Comparison of ENCODE assay signal across 1 cellular context in the genomic region with DNA sequence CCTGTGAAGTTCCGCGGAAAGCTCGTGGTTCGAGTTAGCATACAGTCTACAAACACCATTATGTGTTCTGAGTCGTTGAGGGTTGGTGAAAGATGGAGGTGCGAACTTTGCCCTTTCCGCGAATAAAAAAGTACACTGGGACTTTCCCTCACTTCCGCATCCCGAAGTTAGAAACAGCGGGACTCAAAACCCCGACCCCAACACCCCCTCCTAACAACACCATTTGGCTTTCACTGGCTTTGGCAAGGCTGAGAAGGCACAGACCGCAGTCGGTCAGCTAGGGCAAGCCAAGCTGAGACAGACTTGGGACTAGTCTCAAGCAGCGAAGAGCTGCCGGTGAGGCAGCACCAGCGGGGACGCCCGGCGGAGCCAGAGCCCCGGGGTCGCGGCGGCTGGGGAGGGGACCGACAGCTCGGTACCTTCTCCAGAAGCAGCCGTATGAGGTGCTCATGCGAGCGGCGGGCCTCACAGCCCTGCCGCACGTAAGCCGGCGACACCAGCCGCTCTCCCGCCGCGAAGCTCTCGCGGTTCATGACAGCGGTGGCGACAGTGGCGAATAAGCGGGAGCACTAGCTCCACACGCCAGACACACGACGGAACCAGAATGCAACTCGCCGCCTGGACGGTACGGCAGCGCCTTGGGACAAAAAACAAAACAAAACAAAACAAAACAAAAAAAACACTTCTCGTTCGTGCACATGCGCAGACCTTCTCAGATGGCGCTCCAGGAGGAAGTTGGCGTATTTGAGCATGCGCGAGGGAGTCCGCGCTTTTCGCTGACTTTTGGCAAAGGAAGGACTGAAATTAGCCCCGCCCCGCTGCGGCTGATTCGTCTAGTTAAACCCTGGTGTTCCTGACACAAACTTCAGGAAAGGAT.
TF ChIP-seq lines count a peak whose summit lies in the region.

A gene (minus strand): TSS at position 613 of the 877 bp plus-strand sequence. CDS start 80 bp downstream, at position 533.

TF ChIP-seq in HepG2, 621 proteins besides CTCF, POLR2A, EP300 and RAD21 (continued from another document and continues in another):
- TF ChIP-seq, protein P1, sequence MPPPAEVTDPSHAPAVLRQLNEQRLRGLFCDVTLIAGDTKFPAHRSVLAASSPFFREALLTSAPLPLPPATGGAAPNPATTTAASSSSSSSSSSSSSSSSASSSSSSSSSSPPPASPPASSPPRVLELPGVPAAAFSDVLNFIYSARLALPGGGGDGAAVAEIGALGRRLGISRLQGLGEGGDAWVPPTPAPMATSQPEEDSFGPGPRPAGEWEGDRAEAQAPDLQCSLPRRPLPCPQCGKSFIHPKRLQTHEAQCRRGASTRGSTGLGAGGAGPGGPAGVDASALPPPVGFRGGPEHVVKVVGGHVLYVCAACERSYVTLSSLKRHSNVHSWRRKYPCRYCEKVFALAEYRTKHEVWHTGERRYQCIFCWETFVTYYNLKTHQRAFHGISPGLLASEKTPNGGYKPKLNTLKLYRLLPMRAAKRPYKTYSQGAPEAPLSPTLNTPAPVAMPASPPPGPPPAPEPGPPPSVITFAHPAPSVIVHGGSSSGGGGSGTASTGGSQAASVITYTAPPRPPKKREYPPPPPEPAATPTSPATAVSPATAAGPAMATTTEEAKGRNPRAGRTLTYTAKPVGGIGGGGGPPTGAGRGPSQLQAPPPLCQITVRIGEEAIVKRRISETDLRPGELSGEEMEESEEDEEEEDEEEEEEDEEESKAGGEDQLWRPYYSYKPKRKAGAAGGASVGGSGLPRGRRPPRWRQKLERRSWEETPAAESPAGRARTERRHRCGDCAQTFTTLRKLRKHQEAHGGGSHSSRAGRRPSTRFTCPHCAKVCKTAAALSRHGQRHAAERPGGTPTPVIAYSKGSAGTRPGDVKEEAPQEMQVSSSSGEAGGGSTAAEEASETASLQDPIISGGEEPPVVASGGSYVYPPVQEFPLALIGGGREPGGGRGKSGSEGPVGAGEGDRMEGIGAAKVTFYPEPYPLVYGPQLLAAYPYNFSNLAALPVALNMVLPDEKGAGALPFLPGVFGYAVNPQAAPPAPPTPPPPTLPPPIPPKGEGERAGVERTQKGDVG (CRISPR knock-in tag; IDR thresholded peaks at IDR 0.05; ENCODE audit: borderline replicate concordance) = no peak
- peak; percentile 81; the same call in 1 of the 2 replicates for TF ChIP-seq ZNF816 (CRISPR knock-in tag; IDR thresholded peaks at IDR 0.05; ENCODE audit: borderline replicate concordance)
- peak; percentile 58 for TF ChIP-seq ZNF619 (CRISPR knock-in tag; IDR thresholded peaks at IDR 0.05)
- no peak for TF ChIP-seq EZH2 (conservative IDR thresholded peaks at IDR 0.05; ENCODE audit: low read depth, low read length)
- TF ChIP-seq POLR2AphosphoS5 (IDR thresholded peaks at IDR 0.05; ENCODE audit: low read depth, low read length) = peak; percentile 86
- TF ChIP-seq RXRA (CRISPR knock-in tag; IDR thresholded peaks at IDR 0.05) = peak; percentile 76
- TF ChIP-seq ISL2 (CRISPR knock-in tag; IDR thresholded peaks at IDR 0.05) = peak; percentile 58
- peak; percentile 54; the same call in 1 of the 2 replicates for TF ChIP-seq ZNF564 (CRISPR knock-in tag; IDR thresholded peaks at IDR 0.05)
- peak; percentile 92; the same call in 1 of the 2 replicates for TF ChIP-seq ZNF33A (CRISPR knock-in tag; IDR thresholded peaks at IDR 0.05; ENCODE audit: borderline replicate concordance)
- peak; percentile 71; the same call in 1 of the 2 replicates for TF ChIP-seq CBX5 (CRISPR knock-in tag; IDR thresholded peaks at IDR 0.05; ENCODE audit: borderline replicate concordance)
- peak; percentile 58; the same call in 1 of the 2 replicates for TF ChIP-seq ZNF33B (CRISPR knock-in tag; IDR thresholded peaks at IDR 0.05)
- peak; percentile 63; the same call in 1 of the 2 replicates for TF ChIP-seq HES4 (CRISPR knock-in tag; IDR thresholded peaks at IDR 0.05; ENCODE audit: borderline replicate concordance)
- TF ChIP-seq DMAP1 (CRISPR knock-in tag; IDR thresholded peaks at IDR 0.05) = peak; percentile 67
- peak; percentile 32; the same call in 1 of the 2 replicates for TF ChIP-seq HMG20B (CRISPR knock-in tag; conservative IDR thresholded peaks at IDR 0.05)
- peak; percentile 79 for TF ChIP-seq KMT2A (CRISPR knock-in tag; IDR thresholded peaks at IDR 0.05)
- TF ChIP-seq, protein P2, sequence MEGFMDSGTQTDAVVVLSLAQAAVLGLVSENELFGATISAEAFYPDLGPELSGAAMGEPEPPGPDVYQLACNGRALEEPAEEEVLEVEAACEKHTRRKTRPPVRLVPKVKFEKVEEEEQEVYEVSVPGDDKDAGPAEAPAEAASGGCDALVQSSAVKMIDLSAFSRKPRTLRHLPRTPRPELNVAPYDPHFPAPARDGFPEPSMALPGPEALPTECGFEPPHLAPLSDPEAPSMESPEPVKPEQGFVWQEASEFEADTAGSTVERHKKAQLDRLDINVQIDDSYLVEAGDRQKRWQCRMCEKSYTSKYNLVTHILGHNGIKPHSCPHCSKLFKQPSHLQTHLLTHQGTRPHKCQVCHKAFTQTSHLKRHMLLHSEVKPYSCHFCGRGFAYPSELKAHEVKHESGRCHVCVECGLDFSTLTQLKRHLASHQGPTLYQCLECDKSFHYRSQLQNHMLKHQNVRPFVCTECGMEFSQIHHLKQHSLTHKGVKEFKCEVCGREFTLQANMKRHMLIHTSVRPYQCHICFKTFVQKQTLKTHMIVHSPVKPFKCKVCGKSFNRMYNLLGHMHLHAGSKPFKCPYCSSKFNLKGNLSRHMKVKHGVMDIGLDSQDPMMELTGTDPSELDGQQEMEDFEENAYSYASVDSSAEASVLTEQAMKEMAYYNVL (CRISPR knock-in tag; IDR thresholded peaks at IDR 0.05; ENCODE audit: borderline replicate concordance) = peak; percentile 45; the same call in 1 of the 2 replicates
- TF ChIP-seq EEA1 (CRISPR knock-in tag; IDR thresholded peaks at IDR 0.05; ENCODE audit: borderline replicate concordance) = no peak
- no peak for TF ChIP-seq ZNF431 (CRISPR knock-in tag; IDR thresholded peaks at IDR 0.05; ENCODE audit: borderline replicate concordance, low read depth)
- TF ChIP-seq ELF3 (CRISPR knock-in tag; IDR thresholded peaks at IDR 0.05) = peak; percentile 13; the same call in 1 of the 2 replicates
- peak; percentile 51; the same call in 1 of the 2 replicates for TF ChIP-seq ZBTB38 (CRISPR knock-in tag; IDR thresholded peaks at IDR 0.05)
- peak; percentile 17 for TF ChIP-seq TEAD3 (CRISPR knock-in tag; optimal IDR thresholded peaks at IDR 0.05; ENCODE audit: borderline replicate concordance)
- TF ChIP-seq, protein P3, sequence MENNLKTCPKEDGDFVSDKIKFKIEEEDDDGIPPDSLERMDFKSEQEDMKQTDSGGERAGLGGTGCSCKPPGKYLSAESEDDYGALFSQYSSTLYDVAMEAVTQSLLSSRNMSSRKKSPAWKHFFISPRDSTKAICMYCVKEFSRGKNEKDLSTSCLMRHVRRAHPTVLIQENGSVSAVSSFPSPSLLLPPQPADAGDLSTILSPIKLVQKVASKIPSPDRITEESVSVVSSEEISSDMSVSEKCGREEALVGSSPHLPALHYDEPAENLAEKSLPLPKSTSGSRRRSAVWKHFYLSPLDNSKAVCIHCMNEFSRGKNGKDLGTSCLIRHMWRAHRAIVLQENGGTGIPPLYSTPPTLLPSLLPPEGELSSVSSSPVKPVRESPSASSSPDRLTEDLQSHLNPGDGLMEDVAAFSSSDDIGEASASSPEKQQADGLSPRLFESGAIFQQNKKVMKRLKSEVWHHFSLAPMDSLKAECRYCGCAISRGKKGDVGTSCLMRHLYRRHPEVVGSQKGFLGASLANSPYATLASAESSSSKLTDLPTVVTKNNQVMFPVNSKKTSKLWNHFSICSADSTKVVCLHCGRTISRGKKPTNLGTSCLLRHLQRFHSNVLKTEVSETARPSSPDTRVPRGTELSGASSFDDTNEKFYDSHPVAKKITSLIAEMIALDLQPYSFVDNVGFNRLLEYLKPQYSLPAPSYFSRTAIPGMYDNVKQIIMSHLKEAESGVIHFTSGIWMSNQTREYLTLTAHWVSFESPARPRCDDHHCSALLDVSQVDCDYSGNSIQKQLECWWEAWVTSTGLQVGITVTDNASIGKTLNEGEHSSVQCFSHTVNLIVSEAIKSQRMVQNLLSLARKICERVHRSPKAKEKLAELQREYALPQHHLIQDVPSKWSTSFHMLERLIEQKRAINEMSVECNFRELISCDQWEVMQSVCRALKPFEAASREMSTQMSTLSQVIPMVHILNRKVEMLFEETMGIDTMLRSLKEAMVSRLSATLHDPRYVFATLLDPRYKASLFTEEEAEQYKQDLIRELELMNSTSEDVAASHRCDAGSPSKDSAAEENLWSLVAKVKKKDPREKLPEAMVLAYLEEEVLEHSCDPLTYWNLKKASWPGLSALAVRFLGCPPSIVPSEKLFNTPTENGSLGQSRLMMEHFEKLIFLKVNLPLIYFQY (CRISPR knock-in tag; IDR thresholded peaks at IDR 0.05; ENCODE audit: borderline replicate concordance) = 0 out of 2 replicates have a peak, but pooled peaks have one; percentile 17
- no peak; the same call in 1 of the 2 replicates for TF ChIP-seq ZNF510 (CRISPR knock-in tag; IDR thresholded peaks at IDR 0.05; ENCODE audit: low read depth)
- TF ChIP-seq RFX5 (IDR thresholded peaks at IDR 0.05; ENCODE audit: low read depth, low read length) = no peak
- TF ChIP-seq PPARG (CRISPR knock-in tag; conservative IDR thresholded peaks at IDR 0.05) = no peak
- TF ChIP-seq ZNF333 (CRISPR knock-in tag; IDR thresholded peaks at IDR 0.05; ENCODE audit: borderline replicate concordance) = 0 out of 2 replicates have a peak, but pooled peaks have one; percentile 31
- TF ChIP-seq HDAC2 (CRISPR knock-in tag; IDR thresholded peaks at IDR 0.05) = peak; percentile 77
- TF ChIP-seq LCORL (IDR thresholded peaks at IDR 0.05) = 0 out of 2 replicates have a peak, but pooled peaks have one; percentile 19
- TF ChIP-seq LCORL (CRISPR knock-in tag; IDR thresholded peaks at IDR 0.05) = peak; percentile 22; the same call in 1 of the 2 replicates
- no peak for TF ChIP-seq FOXA1 (IDR thresholded peaks at IDR 0.05)
- TF ChIP-seq FOXA1 (CRISPR knock-in tag; IDR thresholded peaks at IDR 0.05) = peak; percentile 44; the same call in 1 of the 2 replicates
- peak; percentile 39; the same call in 1 of the 2 replicates for TF ChIP-seq ZSCAN9 (CRISPR knock-in tag; IDR thresholded peaks at IDR 0.05; ENCODE audit: borderline replicate concordance)
- TF ChIP-seq, protein P4, sequence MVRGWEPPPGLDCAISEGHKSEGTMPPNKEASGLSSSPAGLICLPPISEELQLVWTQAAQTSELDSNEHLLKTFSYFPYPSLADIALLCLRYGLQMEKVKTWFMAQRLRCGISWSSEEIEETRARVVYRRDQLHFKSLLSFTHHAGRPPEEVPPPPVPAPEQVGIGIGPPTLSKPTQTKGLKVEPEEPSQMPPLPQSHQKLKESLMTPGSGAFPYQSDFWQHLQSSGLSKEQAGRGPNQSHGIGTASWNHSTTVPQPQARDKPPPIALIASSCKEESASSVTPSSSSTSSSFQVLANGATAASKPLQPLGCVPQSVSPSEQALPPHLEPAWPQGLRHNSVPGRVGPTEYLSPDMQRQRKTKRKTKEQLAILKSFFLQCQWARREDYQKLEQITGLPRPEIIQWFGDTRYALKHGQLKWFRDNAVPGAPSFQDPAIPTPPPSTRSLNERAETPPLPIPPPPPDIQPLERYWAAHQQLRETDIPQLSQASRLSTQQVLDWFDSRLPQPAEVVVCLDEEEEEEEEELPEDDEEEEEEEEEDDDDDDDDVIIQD (CRISPR knock-in tag; IDR thresholded peaks at IDR 0.05; ENCODE audit: low read depth) = peak; percentile 45; the same call in 1 of the 2 replicates
- TF ChIP-seq, protein P5, sequence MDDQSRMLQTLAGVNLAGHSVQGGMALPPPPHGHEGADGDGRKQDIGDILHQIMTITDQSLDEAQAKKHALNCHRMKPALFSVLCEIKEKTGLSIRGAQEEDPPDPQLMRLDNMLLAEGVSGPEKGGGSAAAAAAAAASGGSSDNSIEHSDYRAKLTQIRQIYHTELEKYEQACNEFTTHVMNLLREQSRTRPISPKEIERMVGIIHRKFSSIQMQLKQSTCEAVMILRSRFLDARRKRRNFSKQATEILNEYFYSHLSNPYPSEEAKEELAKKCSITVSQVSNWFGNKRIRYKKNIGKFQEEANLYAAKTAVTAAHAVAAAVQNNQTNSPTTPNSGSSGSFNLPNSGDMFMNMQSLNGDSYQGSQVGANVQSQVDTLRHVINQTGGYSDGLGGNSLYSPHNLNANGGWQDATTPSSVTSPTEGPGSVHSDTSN (CRISPR knock-in tag; IDR thresholded peaks at IDR 0.05; ENCODE audit: borderline replicate concordance) = 0 out of 2 replicates have a peak, but pooled peaks have one; percentile 75
- peak; percentile 99 for TF ChIP-seq FOXK1 (CRISPR knock-in tag; IDR thresholded peaks at IDR 0.05; ENCODE audit: borderline replicate concordance, low read depth)
- TF ChIP-seq ZNF383 (CRISPR knock-in tag; IDR thresholded peaks at IDR 0.05; ENCODE audit: borderline replicate concordance) = no peak
- no peak for TF ChIP-seq THYN1 (CRISPR knock-in tag; IDR thresholded peaks at IDR 0.05; ENCODE audit: borderline replicate concordance, low read depth)
- TF ChIP-seq NFKBIZ (CRISPR knock-in tag; IDR thresholded peaks at IDR 0.05) = no peak
- peak; percentile 52; the same call in 1 of the 2 replicates for TF ChIP-seq ZFX (CRISPR knock-in tag; IDR thresholded peaks at IDR 0.05; ENCODE audit: low read depth)
- TF ChIP-seq, protein P6, sequence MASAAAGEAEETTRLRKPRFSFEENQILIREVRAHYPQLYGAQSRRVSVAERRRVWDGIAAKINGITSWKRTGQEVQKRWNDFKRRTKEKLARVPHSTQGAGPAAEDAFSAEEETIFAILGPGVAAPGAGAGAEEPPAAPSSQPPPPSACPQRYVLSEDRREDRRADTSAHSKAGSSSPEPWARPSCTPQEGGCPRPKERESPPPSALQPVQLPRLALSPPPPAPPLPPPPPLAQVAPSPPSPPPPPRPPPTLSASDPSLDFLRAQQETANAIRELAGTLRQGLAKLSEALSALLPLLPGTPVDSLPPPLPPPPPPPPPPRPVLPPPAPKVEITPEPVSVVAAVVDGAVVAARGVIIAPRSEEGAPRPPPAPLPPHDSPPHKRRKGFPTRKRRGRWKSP (CRISPR knock-in tag; IDR thresholded peaks at IDR 0.05) = peak; percentile 82
- TF ChIP-seq, protein P7, sequence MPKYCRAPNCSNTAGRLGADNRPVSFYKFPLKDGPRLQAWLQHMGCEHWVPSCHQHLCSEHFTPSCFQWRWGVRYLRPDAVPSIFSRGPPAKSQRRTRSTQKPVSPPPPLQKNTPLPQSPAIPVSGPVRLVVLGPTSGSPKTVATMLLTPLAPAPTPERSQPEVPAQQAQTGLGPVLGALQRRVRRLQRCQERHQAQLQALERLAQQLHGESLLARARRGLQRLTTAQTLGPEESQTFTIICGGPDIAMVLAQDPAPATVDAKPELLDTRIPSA (CRISPR knock-in tag; IDR thresholded peaks at IDR 0.05; ENCODE audit: borderline replicate concordance) = no peak
- peak; percentile 92; the same call in 1 of the 2 replicates for TF ChIP-seq ZNF138 (CRISPR knock-in tag; IDR thresholded peaks at IDR 0.05; ENCODE audit: low read depth)
- no peak for TF ChIP-seq ZNF709 (CRISPR knock-in tag; IDR thresholded peaks at IDR 0.05)
- no peak for TF ChIP-seq MIER2 (CRISPR knock-in tag; IDR thresholded peaks at IDR 0.05)
- TF ChIP-seq NFYC (CRISPR knock-in tag; IDR thresholded peaks at IDR 0.05) = peak; percentile 4; the same call in 1 of the 2 replicates
- TF ChIP-seq GATAD1 (CRISPR knock-in tag; IDR thresholded peaks at IDR 0.05) = peak; percentile 90
- 0 out of 2 replicates have a peak, but pooled peaks have one; percentile 72 for TF ChIP-seq ATAD3A (CRISPR knock-in tag; IDR thresholded peaks at IDR 0.05)
